Comparison of ENCODE assay signal across 8 cellular contexts in the genomic region with DNA sequence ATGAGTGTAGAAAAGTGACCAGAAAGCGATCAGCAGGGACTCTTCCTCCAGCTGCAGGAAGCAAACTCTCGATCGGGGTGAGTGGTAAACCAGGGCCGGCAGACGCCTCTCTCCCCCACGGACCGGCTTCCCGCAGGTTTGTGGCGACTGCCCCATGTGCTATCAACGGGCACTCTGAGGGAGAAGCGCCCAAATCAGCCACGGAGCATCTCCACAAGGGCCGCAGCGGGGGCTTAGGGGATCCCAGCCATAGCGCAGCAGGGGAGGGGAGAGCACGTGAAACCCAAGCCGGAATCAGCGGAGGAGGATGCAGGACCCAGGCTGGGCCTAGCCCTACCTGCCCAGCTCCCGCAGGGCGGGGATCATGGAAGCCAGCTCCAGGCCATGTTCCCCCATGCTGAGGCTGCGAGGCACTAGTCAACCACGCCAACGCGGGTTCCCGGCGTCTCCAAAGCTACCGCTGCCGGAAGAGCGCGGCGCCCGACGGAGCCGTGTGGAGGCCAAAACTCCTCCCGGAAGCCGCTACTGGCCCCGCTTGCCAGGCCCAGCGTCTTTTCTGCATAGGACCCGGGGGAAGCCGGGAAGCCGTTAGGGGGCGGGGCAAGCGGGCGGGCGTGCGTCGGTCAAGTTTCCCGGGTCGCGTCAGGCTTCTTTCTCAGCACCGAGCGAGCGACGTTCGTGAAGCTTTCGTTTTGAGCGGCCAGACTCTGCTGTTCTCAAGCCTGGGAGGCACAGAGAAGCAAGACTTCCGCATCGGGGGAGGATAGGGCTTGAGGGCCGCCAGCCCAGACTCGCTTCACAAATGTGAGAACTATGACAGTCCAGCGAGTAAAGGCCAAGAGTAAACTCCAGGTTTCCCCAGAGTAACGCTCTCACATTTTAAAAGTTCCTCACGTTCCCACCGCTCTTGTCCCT. TPM values are rescaled to one million over a fixed set of nuclear protein-coding genes. Genes with fewer than 3 reads are reported as not detected.
DNase-seq lines count a peak whose midpoint lies in the region; ATAC-seq and TF ChIP-seq lines count a peak whose summit lies in the region.

A gene (minus strand): TSS at position 425 of the 915 bp plus-strand sequence. CDS start 29 bp downstream, at position 396.

- no peaks in the 10 kb centered on the region for H4K20me1 ChIP-seq in SK-N-SH (ENCODE audit: insufficient read depth)

- H3K4me2 ChIP-seq in SK-N-SH = peak within 1 kb of the TSS; percentile 80

- TF ChIP-seq RAD21 in SK-N-SH (IDR thresholded peaks at IDR 0.05; ENCODE audit: low read length) = no peak

- peak within 1 kb of the TSS; percentile 85 for H3K9ac ChIP-seq in SK-N-SH

- ATAC-seq in HG02571 (IDR thresholded peaks at IDR 0.05; ENCODE audit: unreplicated experiment) = peak; percentile 96

- CTCF ChIA-PET in SK-N-SH (lab: Yijun Ruan, JAX) = interaction anchor here (0.7 to 3.2 kb wide), 5 partner anchors 8 to 423 kb away, joined by 3 to 15 read pairs (median 3); a partner anchor contains a TSS

- H3K36me3 ChIP-seq in SK-N-SH (replicated peaks in 1 of 2; ENCODE audit: control insufficient read depth in 1 of 2, insufficient read depth in 2 of 2, low read length in 1 of 2) = peaks cover 0 to 4% of the 10 kb centered on the region in 2 experiments

- H3K79me2 ChIP-seq in SK-N-SH (ENCODE audit: insufficient read depth) = peaks cover 49% of the 10 kb centered on the region

- H3K9me3 ChIP-seq in SK-N-SH = no peaks in the 10 kb centered on the region

- under 1% methylated on average over 39 of the region's 65 CpGs for WGBS in SK-N-SH (ENCODE audit: low lambda C conversion rate)

- peak; percentile 93 for DNase-seq in GM04504 (ENCODE audit: low read depth)
- peak; percentile 87 for DNase-seq in NCI-H1048 (lab: John Stamatoyannopoulos, UW)
- DNase-seq in SK-N-SH = peak; percentile 94
- peak; percentile 96 for DNase-seq in activated naive CD4-positive, alpha-beta T cell treated with anti-CD3 and anti-CD28 coated beads, Interleukin-2, amount 50 U/mL, for 16 hours
- DNase-seq in germinal center (ENCODE audit: low spot score) = peak; percentile 90
- peak; percentile 96 for DNase-seq in occipital lobe (lab: John Stamatoyannopoulos, UW)

- H3K4me1 ChIP-seq in SK-N-SH (ENCODE audit: control insufficient read depth in 1 of 2, insufficient read depth in 2 of 2, low read depth in 1 of 2, low read length in 1 of 2) = peaks cover 4 to 7% of the 10 kb centered on the region in 2 experiments; a peak in 3 of 4 replicates

- peak within 1 kb of the TSS; percentile 92 for H2AFZ ChIP-seq in SK-N-SH (ENCODE audit: low read depth)

- peak within 1 kb of the TSS; percentile 92 to 93 for H3K27ac ChIP-seq in SK-N-SH (ENCODE audit: low read depth in 2 of 2, low read length in 1 of 2)
- H3K27ac ChIP-seq in temporal lobe (ENCODE audit: low read depth, low read length) = peak within 1 kb of the TSS; percentile 59

- peak within 1 kb of the TSS; percentile 91 to 97 for H3K4me3 ChIP-seq in SK-N-SH (ENCODE audit: low read depth in 2 of 2, low read length in 1 of 2)

- H3K27me3 ChIP-seq in SK-N-SH (ENCODE audit: insufficient read depth) = no peaks in the 10 kb centered on the region

- no peak for TF ChIP-seq CTCF in SK-N-SH (IDR thresholded peaks at IDR 0.05)

- POLR2A ChIA-PET in SK-N-SH (lab: Yijun Ruan, JAX) = interaction anchor here (0.6 to 2.6 kb wide), 5 partner anchors 14 to 423 kb away, joined by 3 to 17 read pairs (median 4); a partner anchor contains a TSS

- H3K9me2 ChIP-seq in SK-N-SH = no peaks in the 10 kb centered on the region

- peaks cover 4% of the 10 kb centered on the region for H3F3A ChIP-seq in SK-N-SH (replicated peaks; ENCODE audit: insufficient read depth)

- peak in 1 of 2 experiments; percentile 62; a peak in 1 of 4 replicates for TF ChIP-seq EP300 in SK-N-SH (IDR thresholded peaks at IDR 0.05; ENCODE audit: borderline replicate concordance in 1 of 2, low read depth in 1 of 2, low read length in 1 of 2)

TF ChIP-seq in SK-N-SH, 30 proteins besides CTCF, POLR2A, EP300 and RAD21 (continues in another document):
- TF ChIP-seq RCOR1 (IDR thresholded peaks at IDR 0.05; ENCODE audit: low read length) (peak; percentile 65; the same call in 1 of the 2 replicates), CHD2 (IDR thresholded peaks at IDR 0.05; ENCODE audit: low read length, partially characterized antibody) (peak; percentile 75), TCF12 (IDR thresholded peaks at IDR 0.05) (peak; percentile 48), JUND (IDR thresholded peaks at IDR 0.05) (peak; percentile 18; the same call in 1 of the 2 replicates), TAF1 (IDR thresholded peaks at IDR 0.05; ENCODE audit: borderline replicate concordance, low read depth, low read length) (peak; percentile 89), SIN3A (IDR thresholded peaks at IDR 0.05; ENCODE audit: borderline replicate concordance, low read depth, low read length) (peak; percentile 99), YY1 (IDR thresholded peaks at IDR 0.05; ENCODE audit: low read depth) (peak; percentile 79), GABPA (IDR thresholded peaks at IDR 0.05; ENCODE audit: low read depth) (peak; percentile 75), RFX5 (IDR thresholded peaks at IDR 0.05; ENCODE audit: low read length) (no peak; the same call in 1 of the 2 replicates), GATA2 (CRISPR knock-in tag; IDR thresholded peaks at IDR 0.05) (no peak), MEF2A (IDR thresholded peaks at IDR 0.05; ENCODE audit: borderline replicate concordance, low read depth) (peak; percentile 44; the same call in 1 of the 2 replicates), POLR2AphosphoS5 (IDR thresholded peaks at IDR 0.05; ENCODE audit: low read depth, low read length) (peak; percentile 92), TEAD4 (IDR thresholded peaks at IDR 0.05; ENCODE audit: borderline replicate concordance, insufficient read depth) (0 out of 2 replicates have a peak, but pooled peaks have one; percentile 20), ELF1 (IDR thresholded peaks at IDR 0.05) (peak; percentile 99), SMC3 (IDR thresholded peaks at IDR 0.05; ENCODE audit: low read depth, low read length) (0 out of 2 replicates have a peak, but pooled peaks have one; percentile 5), FOSL2 (IDR thresholded peaks at IDR 0.05; ENCODE audit: borderline replicate concordance, low read depth) (peak; percentile 22; the same call in 1 of the 2 replicates), NRF1 (IDR thresholded peaks at IDR 0.05; ENCODE audit: low read depth, low read length) (no peak), RXRA (IDR thresholded peaks at IDR 0.05; ENCODE audit: borderline replicate concordance, low read depth) (no peak)
- TF ChIP-seq, protein P1, sequence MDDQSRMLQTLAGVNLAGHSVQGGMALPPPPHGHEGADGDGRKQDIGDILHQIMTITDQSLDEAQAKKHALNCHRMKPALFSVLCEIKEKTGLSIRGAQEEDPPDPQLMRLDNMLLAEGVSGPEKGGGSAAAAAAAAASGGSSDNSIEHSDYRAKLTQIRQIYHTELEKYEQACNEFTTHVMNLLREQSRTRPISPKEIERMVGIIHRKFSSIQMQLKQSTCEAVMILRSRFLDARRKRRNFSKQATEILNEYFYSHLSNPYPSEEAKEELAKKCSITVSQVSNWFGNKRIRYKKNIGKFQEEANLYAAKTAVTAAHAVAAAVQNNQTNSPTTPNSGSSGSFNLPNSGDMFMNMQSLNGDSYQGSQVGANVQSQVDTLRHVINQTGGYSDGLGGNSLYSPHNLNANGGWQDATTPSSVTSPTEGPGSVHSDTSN (IDR thresholded peaks at IDR 0.05) = peak; percentile 84
- TF ChIP-seq, protein P2, sequence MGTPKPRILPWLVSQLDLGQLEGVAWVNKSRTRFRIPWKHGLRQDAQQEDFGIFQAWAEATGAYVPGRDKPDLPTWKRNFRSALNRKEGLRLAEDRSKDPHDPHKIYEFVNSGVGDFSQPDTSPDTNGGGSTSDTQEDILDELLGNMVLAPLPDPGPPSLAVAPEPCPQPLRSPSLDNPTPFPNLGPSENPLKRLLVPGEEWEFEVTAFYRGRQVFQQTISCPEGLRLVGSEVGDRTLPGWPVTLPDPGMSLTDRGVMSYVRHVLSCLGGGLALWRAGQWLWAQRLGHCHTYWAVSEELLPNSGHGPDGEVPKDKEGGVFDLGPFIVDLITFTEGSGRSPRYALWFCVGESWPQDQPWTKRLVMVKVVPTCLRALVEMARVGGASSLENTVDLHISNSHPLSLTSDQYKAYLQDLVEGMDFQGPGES (IDR thresholded peaks at IDR 0.05; ENCODE audit: low read depth, low read length) = no peak
- TF ChIP-seq, protein P3, sequence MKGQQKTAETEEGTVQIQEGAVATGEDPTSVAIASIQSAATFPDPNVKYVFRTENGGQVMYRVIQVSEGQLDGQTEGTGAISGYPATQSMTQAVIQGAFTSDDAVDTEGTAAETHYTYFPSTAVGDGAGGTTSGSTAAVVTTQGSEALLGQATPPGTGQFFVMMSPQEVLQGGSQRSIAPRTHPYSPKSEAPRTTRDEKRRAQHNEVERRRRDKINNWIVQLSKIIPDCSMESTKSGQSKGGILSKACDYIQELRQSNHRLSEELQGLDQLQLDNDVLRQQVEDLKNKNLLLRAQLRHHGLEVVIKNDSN (IDR thresholded peaks at IDR 0.05; ENCODE audit: borderline replicate concordance, low read depth) = peak; percentile 50; the same call in 1 of the 2 replicates
- TF ChIP-seq, protein P4, sequence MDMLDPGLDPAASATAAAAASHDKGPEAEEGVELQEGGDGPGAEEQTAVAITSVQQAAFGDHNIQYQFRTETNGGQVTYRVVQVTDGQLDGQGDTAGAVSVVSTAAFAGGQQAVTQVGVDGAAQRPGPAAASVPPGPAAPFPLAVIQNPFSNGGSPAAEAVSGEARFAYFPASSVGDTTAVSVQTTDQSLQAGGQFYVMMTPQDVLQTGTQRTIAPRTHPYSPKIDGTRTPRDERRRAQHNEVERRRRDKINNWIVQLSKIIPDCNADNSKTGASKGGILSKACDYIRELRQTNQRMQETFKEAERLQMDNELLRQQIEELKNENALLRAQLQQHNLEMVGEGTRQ (IDR thresholded peaks at IDR 0.05; ENCODE audit: borderline replicate concordance, low read depth, low read length) = no peak; the same call in 1 of the 2 replicates

RNA-seq across cellular contexts. Expression of the gene that starts here (rescaled TPM):
- 7.3 and 13.2 TPM in 2 replicates for polyA plus RNA-seq in SK-N-SH (2012; rRNA removed)
- polyA plus RNA-seq in SK-N-SH (2012; cell fraction: cytosol; rRNA removed) = 7.0 and 9.6 TPM in 2 replicates
- polyA plus RNA-seq in SK-N-SH (2012; cell fraction: nucleus; rRNA removed) = 18.4 and 37.0 TPM in 2 replicates
- total RNA-seq in occipital lobe (39.1 TPM), temporal lobe (22.6 TPM)

Comparison
In these comparisons a context has a peak if more than half of its experiments do, and no peak if none do; other contexts are left out.
1. Peak in every context shown above with its lines: DNase-seq, ATAC-seq, H3K4me3 ChIP-seq and H3K27ac ChIP-seq.